Comparison of ENCODE assay signal across 28 cellular contexts in the genomic region with DNA sequence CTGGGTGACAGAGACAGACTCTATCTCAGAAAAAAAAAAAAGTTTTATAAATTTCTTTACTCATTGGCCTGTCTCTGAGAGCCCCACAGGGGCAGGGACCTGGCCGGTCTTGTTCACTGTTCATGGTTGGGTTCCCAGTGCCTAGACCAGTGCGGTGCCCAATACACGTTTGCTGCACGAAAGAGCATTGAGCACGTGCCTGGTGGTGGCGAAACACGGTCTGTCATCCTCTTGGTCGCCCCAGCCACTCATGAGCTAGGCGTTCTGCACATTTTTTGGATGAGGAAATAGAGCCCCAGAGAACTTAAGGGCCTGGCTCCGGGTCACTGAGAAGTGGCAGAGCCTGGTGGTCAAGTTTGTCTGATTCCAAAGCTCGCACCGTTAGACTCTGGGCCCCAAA. TPM values are rescaled to one million over a fixed set of nuclear protein-coding genes. Genes with fewer than 3 reads are reported as not detected.
"Had no signal": no experiment of that assay in that cellular context is flagged by ENCODE, and none has a peak within 500 bp of the region (broad histone marks: within the 10 kb centered on the region; RNA-seq: fewer than 3 reads in every experiment).

No MANE protein-coding gene starts in this region.

- DNase-seq: stimulated activated CD4-positive, alpha-beta T cell treated with anti-CD3 and anti-CD28 coated beads, Interleukin-2, amount 100 ng/mL, for 48 hours; stimulated activated CD4-positive, alpha-beta T cell treated with anti-CD3 and anti-CD28 coated beads, Interleukin-4, amount 100 ng/mL, for 1 hour; stimulated activated CD4-positive, alpha-beta T cell treated with anti-CD3 and anti-CD28 coated beads, Interleukin-4, amount 100 ng/mL, for 24 hours; stimulated activated CD4-positive, alpha-beta T cell treated with anti-CD3 and anti-CD28 coated beads, Interleukin-4, amount 100 ng/mL, for 4 hours; stimulated activated CD8-positive, alpha-beta memory T cell treated with anti-CD3 and anti-CD28 coated beads, Interleukin-4, amount 100 ng/mL, for 48 hours; stimulated activated naive B cell treated with anti-CD40 and anti-IgM and Interleukin-4, amounts not matched to agents 10 μg/mL and 1 μg/mL and 100 μg/mL, for 72 hours; stimulated activated naive CD4-positive, alpha-beta T cell; stimulated activated naive CD4-positive, alpha-beta T cell treated with Interleukin-2 at 50 U/mL for 16 hours; stimulated activated naive CD8-positive, alpha-beta T cell treated with anti-CD3 and anti-CD28 coated beads, Interleukin-15, amount 100 ng/mL, for 72 hours; stimulated activated naive CD8-positive, alpha-beta T cell treated with anti-CD3 and anti-CD28 coated beads, Interleukin-15, Interleukin-2, amounts not matched to agents 100 U/mL and 50 U/mL, for 24 hours; stomach; substantia nigra; testis; thyroid gland; tibial artery; transverse colon; trophoblast cell; upper lobe of left lung; upper lobe of right lung; uterus had no signal

- H3K27me3 ChIP-seq: testis, thyroid gland, upper lobe of left lung, uterus, vagina had no signal

- H3K4me3 ChIP-seq: stomach, suprapubic skin, testis, thoracic aorta, thyroid gland, tibial artery, tibial nerve, transverse colon, upper lobe of left lung, upper lobe of right lung, uterus, vagina had no signal

- FAIRE-seq: urothelium cell line had no signal

- H3K9me3 ChIP-seq: stomach, suprapubic skin, testis, thoracic aorta, thyroid gland, tibial artery, tibial nerve, transverse colon, upper lobe of left lung, upper lobe of right lung, uterus, vagina had no signal

- H3K36me3 ChIP-seq: stomach, suprapubic skin, thoracic aorta, thyroid gland, tibial artery, tibial nerve, transverse colon, upper lobe of left lung, upper lobe of right lung, uterus, vagina had no signal

- H3K4me1 ChIP-seq: stomach, suprapubic skin, testis, thyroid gland, tibial artery, tibial nerve, transverse colon, upper lobe of left lung, upper lobe of right lung, uterus, vagina had no signal

- ATAC-seq: stimulated activated memory B cell treated with anti-CD40 and anti-IgM and Interleukin-4, amounts not matched to agents 10 μg/mL and 1 μg/mL and 100 μg/mL, for 72 hours; stimulated activated naive B cell treated with anti-CD40 and anti-IgM and Interleukin-4, amounts not matched to agents 10 μg/mL and 1 μg/mL and 100 μg/mL, for 72 hours; stimulated activated naive CD8-positive, alpha-beta T cell treated with anti-CD3 and anti-CD28 coated beads, Interleukin-15, amount 100 ng/mL, for 72 hours; stimulated activated naive CD8-positive, alpha-beta T cell treated with anti-CD3 and anti-CD28 coated beads, Interleukin-15, Interleukin-2, amounts not matched to agents 100 U/mL and 50 U/mL, for 24 hours; upper lobe of right lung had no signal

- H3K27ac ChIP-seq: stomach, suprapubic skin, testis, thoracic aorta, thyroid gland, tibial artery, tibial nerve, transverse colon, upper lobe of left lung, upper lobe of right lung, uterus, vagina had no signal

RNA-seq across cellular contexts. Expression of a gene that starts 18.7 kb away (rescaled TPM):
- total RNA-seq: stomach, thoracic aorta, thyroid gland, tibial nerve, transverse colon, upper lobe of left lung, upper lobe of right lung, ureter, urinary bladder, vagina had no signal
- polyA plus RNA-seq: stomach, urinary bladder had no signal
